14 cellular contexts compared by ENCODE assay signal in genomic region chr5:133252133-133252480, GRCh38.
A peak's percentile ranks its signal among the peaks of the same experiment; 100 is the strongest.
DNase-seq lines count a peak whose midpoint lies in the region; ATAC-seq and TF ChIP-seq lines count a peak whose summit lies in the region.
"Had no signal": no experiment of that assay in that cellular context is flagged by ENCODE, and none has a peak within 500 bp of the region (broad histone marks: within the 10 kb centered on the region; RNA-seq: fewer than 3 reads in every experiment).

No MANE protein-coding gene starts in this region.

- H3K79me2 ChIP-seq in GM23338 (replicated peaks; ENCODE audit: insufficient read depth), result no peaks in the 10 kb centered on the region
- no peaks in the 10 kb centered on the region for H3K79me2 ChIP-seq in hepatocyte
- H3K79me2 ChIP-seq in neural progenitor cell (ENCODE audit: low read depth), result no peaks in the 10 kb centered on the region
- H3K79me2 ChIP-seq in mammary epithelial cell (ENCODE audit: insufficient read depth, low read length), result no peaks in the 10 kb centered on the region

- no peak for TF ChIP-seq CTCF in GM23338 (conservative IDR thresholded peaks at IDR 0.05; ENCODE audit: low read depth in 2 of 2)
- no peak for TF ChIP-seq CTCF in hepatocyte (IDR thresholded peaks at IDR 0.05; ENCODE audit: poor library complexity)
- TF ChIP-seq CTCF in neural progenitor cell (IDR thresholded peaks at IDR 0.05), result no peak
- TF ChIP-seq CTCF in mammary epithelial cell (conservative IDR thresholded peaks at IDR 0.05 in 1 of 2, IDR thresholded peaks at IDR 0.05 in 1 of 2; ENCODE audit: extremely low read depth in 1 of 2, insufficient read depth in 1 of 2, low read depth in 1 of 2, low read length in 2 of 2), result no peak

- H2AFZ ChIP-seq in GM23338, result peak overlapping the region; percentile 85
- H2AFZ ChIP-seq in hepatocyte, result no peak overlapping the region
- peak overlapping the region; percentile 85 for H2AFZ ChIP-seq in neural progenitor cell (replicated peaks)
- H2AFZ ChIP-seq in mammary epithelial cell (ENCODE audit: low read depth, low read length), result no peak overlapping the region

- H3K9ac ChIP-seq in neural progenitor cell (no peak overlapping the region), mammary epithelial cell (ENCODE audit: insufficient read depth, low read length) (no peak overlapping the region)

- no peaks in the 10 kb centered on the region for H3K4me1 ChIP-seq in GM23338 (ENCODE audit: insufficient read depth)
- H3K4me1 ChIP-seq in hepatocyte (ENCODE audit: insufficient read depth), result no peaks in the 10 kb centered on the region
- peaks cover 17% of the 10 kb centered on the region for H3K4me1 ChIP-seq in neural progenitor cell
- H3K4me1 ChIP-seq in mammary epithelial cell (ENCODE audit: insufficient read depth, low read length), result peaks cover 13% of the 10 kb centered on the region

- no peak overlapping the region for H3K27ac ChIP-seq in GM23338 (ENCODE audit: low read depth)
- H3K27ac ChIP-seq in hepatocyte, result peak overlapping the region; percentile 66
- no peak overlapping the region for H3K27ac ChIP-seq in neural progenitor cell
- H3K27ac ChIP-seq in mammary epithelial cell (ENCODE audit: insufficient read depth, low read depth, low read length), result no peak overlapping the region
- H3K27ac ChIP-seq: SK-N-MC had no signal

- H4K20me1 ChIP-seq in GM23338 (replicated peaks; ENCODE audit: insufficient read depth), result no peaks in the 10 kb centered on the region
- no peaks in the 10 kb centered on the region for H4K20me1 ChIP-seq in hepatocyte (ENCODE audit: insufficient read depth, poor library complexity, severe bottlenecking)
- H4K20me1 ChIP-seq in neural progenitor cell (ENCODE audit: low read depth), result no peaks in the 10 kb centered on the region
- no peaks in the 10 kb centered on the region for H4K20me1 ChIP-seq in mammary epithelial cell (ENCODE audit: insufficient read depth, low read length)

- peak; percentile 64 for ATAC-seq in GM23338
- ATAC-seq: CD8-positive, alpha-beta T cell; K562 had no signal

- peaks cover 7% of the 10 kb centered on the region for H3K27me3 Mint-ChIP-seq in GM23338 (ENCODE audit: insufficient read depth, low read depth, poor library complexity)
- H3K27me3 Mint-ChIP-seq in neural progenitor cell (ENCODE audit: insufficient read depth, low read depth), result peaks cover 8% of the 10 kb centered on the region

- dilution Hi-C loops in mammary epithelial cell (cut with HindIII; ENCODE audit: low sequenced_read_pairs), result loop anchor here (5.0 kb wide), 1 partner anchor 40 kb away; no protein-coding TSS in a partner anchor

- H3K27ac Mint-ChIP-seq in GM23338, result no peak overlapping the region
- peak overlapping the region; percentile 72 for H3K27ac Mint-ChIP-seq in neural progenitor cell
- H3K27ac Mint-ChIP-seq: B cell; CD8-positive, alpha-beta T cell had no signal

- H3K9me3 ChIP-seq in hepatocyte (ENCODE audit: low read depth), result no peaks in the 10 kb centered on the region
- no peaks in the 10 kb centered on the region for H3K9me3 ChIP-seq in neural progenitor cell (ENCODE audit: low read depth)
- no peaks in the 10 kb centered on the region for H3K9me3 ChIP-seq in mammary epithelial cell (replicated peaks; ENCODE audit: insufficient read depth, low read length)

- H3K36me3 Mint-ChIP-seq in GM23338 (ENCODE audit: low read depth), result no peaks in the 10 kb centered on the region
- no peaks in the 10 kb centered on the region for H3K36me3 Mint-ChIP-seq in neural progenitor cell
- H3K36me3 Mint-ChIP-seq: CD8-positive, alpha-beta T cell had no signal

- in situ Hi-C loops in mammary epithelial cell (cut with MboI; ENCODE audit: low sequenced_read_pairs in 2 of 2), result no loop called here

- H3F3A ChIP-seq in GM23338 (replicated peaks; ENCODE audit: low read depth) (no peaks in the 10 kb centered on the region), neural progenitor cell (ENCODE audit: low read depth) (no peaks in the 10 kb centered on the region)

- peaks cover 11% of the 10 kb centered on the region for H3K4me1 Mint-ChIP-seq in GM23338
- peaks cover 28% of the 10 kb centered on the region for H3K4me1 Mint-ChIP-seq in neural progenitor cell
- H3K4me1 Mint-ChIP-seq: B cell had no signal

- H3K27me3 ChIP-seq in GM23338 (ENCODE audit: insufficient read depth) (no peaks in the 10 kb centered on the region), hepatocyte (no peaks in the 10 kb centered on the region), neural progenitor cell (no peaks in the 10 kb centered on the region), mammary epithelial cell (ENCODE audit: insufficient read depth, low read length) (no peaks in the 10 kb centered on the region)

- DNase-seq in GM23338 (ENCODE audit: low spot score), result peak; percentile 41
- DNase-seq in NCI-H2196 (lab: John Stamatoyannopoulos, UW; ENCODE audit: unreplicated experiment), result peak; percentile 40
- no peak for DNase-seq in hepatocyte (ENCODE audit: low spot score)
- DNase-seq in neural progenitor cell (ENCODE audit: low spot score), result peak; percentile 25
- no peak for DNase-seq in stimulated activated CD4-positive, alpha-beta T cell treated with anti-CD3 and anti-CD28 coated beads, Interleukin-15, amount 100 ng/mL, for 24 hours
- DNase-seq in mammary epithelial cell, result no peak
- DNase-seq in ecto neural progenitor cell (ENCODE audit: low spot score), result no peak
- DNase-seq: CD8-positive, alpha-beta T cell; EL; NCI-H1694; T-helper 1 cell had no signal

- H3K36me3 ChIP-seq in GM23338 (ENCODE audit: insufficient read depth), result no peaks in the 10 kb centered on the region
- no peaks in the 10 kb centered on the region for H3K36me3 ChIP-seq in hepatocyte (replicated peaks; ENCODE audit: insufficient read depth, low read depth)
- no peaks in the 10 kb centered on the region for H3K36me3 ChIP-seq in neural progenitor cell
- H3K36me3 ChIP-seq in mammary epithelial cell (ENCODE audit: insufficient read depth, low read length), result no peaks in the 10 kb centered on the region

- H3K4me3 ChIP-seq in GM23338 (no peak overlapping the region), hepatocyte (no peak overlapping the region), neural progenitor cell (no peak overlapping the region), mammary epithelial cell (replicated peaks in 1 of 3; ENCODE audit: insufficient read depth in 1 of 3, low read depth in 2 of 3, low read length in 3 of 3) (no peak overlapping the region)
- H3K4me3 ChIP-seq: K562, SK-N-MC had no signal

- H3K9me2 ChIP-seq in GM23338 (ENCODE audit: insufficient read depth) (no peaks in the 10 kb centered on the region), hepatocyte (replicated peaks; ENCODE audit: insufficient read depth) (no peaks in the 10 kb centered on the region)

- no TSS peak for BruUV-seq in mammary epithelial cell (replicated peaks; lab: Mats Ljungman, UMichigan)

- intact Hi-C loops in mammary epithelial cell (cut with micrococcal nuclease), result no loop called here

- WGBS in hepatocyte (ENCODE audit: low lambda C conversion rate, missing lambda C conversion rate), result 36% methylated on average over 6 of the region's 6 CpGs
- WGBS in mammary epithelial cell (ENCODE audit: low coverage, missing lambda C conversion rate), result 65% methylated on average over 6 of the region's 6 CpGs

- peak overlapping the region; percentile 60 for H3K4me3 Mint-ChIP-seq in GM23338
- no peak overlapping the region for H3K4me3 Mint-ChIP-seq in neural progenitor cell
- H3K4me3 Mint-ChIP-seq: B cell; CD8-positive, alpha-beta T cell had no signal

- H3K9me3 Mint-ChIP-seq in GM23338 (no peaks in the 10 kb centered on the region; the same call in 2 of the 3 replicates), neural progenitor cell (no peaks in the 10 kb centered on the region)
- H3K9me3 Mint-ChIP-seq: CD8-positive, alpha-beta T cell had no signal

- CTCF ChIA-PET in mammary epithelial cell (lab: Charles Lee; ENCODE audit: low non-redundant PET), result no interaction called here

- H3K4me2 ChIP-seq in GM23338 (peak overlapping the region; percentile 38; the same call in 1 of the 2 replicates), hepatocyte (no peak overlapping the region), neural progenitor cell (peak overlapping the region; percentile 38), mammary epithelial cell (ENCODE audit: insufficient read depth, low read depth, low read length) (no peak overlapping the region)

TF ChIP-seq in GM23338, 12 proteins besides CTCF, POLR2A, EP300 and RAD21 (continues in another document):
- TF ChIP-seq ZNF114 (CRISPR knock-in tag; IDR thresholded peaks at IDR 0.05) (no peak), EZH2 (IDR thresholded peaks at IDR 0.05; ENCODE audit: low read depth, unreplicated experiment) (no peak), NANOG (IDR thresholded peaks at IDR 0.05; ENCODE audit: borderline replicate concordance) (no peak), STAT1 (IDR thresholded peaks at IDR 0.05; ENCODE audit: unreplicated experiment) (no peak), POLR2AphosphoS5 (IDR thresholded peaks at IDR 0.05; ENCODE audit: low read depth) (no peak), EZH2phosphoT487 (IDR thresholded peaks at IDR 0.05; ENCODE audit: unreplicated experiment) (no peak)
- TF ChIP-seq, protein P1, sequence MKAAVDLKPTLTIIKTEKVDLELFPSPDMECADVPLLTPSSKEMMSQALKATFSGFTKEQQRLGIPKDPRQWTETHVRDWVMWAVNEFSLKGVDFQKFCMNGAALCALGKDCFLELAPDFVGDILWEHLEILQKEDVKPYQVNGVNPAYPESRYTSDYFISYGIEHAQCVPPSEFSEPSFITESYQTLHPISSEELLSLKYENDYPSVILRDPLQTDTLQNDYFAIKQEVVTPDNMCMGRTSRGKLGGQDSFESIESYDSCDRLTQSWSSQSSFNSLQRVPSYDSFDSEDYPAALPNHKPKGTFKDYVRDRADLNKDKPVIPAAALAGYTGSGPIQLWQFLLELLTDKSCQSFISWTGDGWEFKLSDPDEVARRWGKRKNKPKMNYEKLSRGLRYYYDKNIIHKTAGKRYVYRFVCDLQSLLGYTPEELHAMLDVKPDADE (IDR thresholded peaks at IDR 0.05), result no peak

Comparison
In these comparisons a context has a peak if more than half of its experiments do, and no peak if none do; other contexts are left out.
1. DNase-seq: peak in GM23338 (single experiment), NCI-H2196 (single experiment) and neural progenitor cell (single experiment); none in hepatocyte (single experiment), stimulated activated CD4-positive, alpha-beta T cell treated with anti-CD3 and anti-CD28 coated beads, Interleukin-15, amount 100 ng/mL, for 24 hours (single experiment), mammary epithelial cell (single experiment) and ecto neural progenitor cell (single experiment).
2. H2AFZ ChIP-seq: peak in GM23338 (single experiment) and neural progenitor cell (single experiment); none in hepatocyte (single experiment) and mammary epithelial cell (single experiment).
3. H3K4me2 ChIP-seq: peak in GM23338 (single experiment) and neural progenitor cell (single experiment); none in hepatocyte (single experiment) and mammary epithelial cell (single experiment).